1 cellular context compared by ENCODE assay signal in genomic region chr2:109715302-109715937, GRCh38.
A peak's percentile ranks its signal among the peaks of the same experiment; 100 is the strongest.
TF ChIP-seq lines count a peak whose summit lies in the region.

No MANE protein-coding gene starts in this region.

TF ChIP-seq in HepG2, 621 proteins besides CTCF, POLR2A, EP300 and RAD21 (continued from another document and continues in another):
- TF ChIP-seq PAXIP1 (CRISPR knock-in tag; conservative IDR thresholded peaks at IDR 0.05): 0 out of 2 replicates have a peak, but pooled peaks have one; percentile 32
- TF ChIP-seq, protein P1, sequence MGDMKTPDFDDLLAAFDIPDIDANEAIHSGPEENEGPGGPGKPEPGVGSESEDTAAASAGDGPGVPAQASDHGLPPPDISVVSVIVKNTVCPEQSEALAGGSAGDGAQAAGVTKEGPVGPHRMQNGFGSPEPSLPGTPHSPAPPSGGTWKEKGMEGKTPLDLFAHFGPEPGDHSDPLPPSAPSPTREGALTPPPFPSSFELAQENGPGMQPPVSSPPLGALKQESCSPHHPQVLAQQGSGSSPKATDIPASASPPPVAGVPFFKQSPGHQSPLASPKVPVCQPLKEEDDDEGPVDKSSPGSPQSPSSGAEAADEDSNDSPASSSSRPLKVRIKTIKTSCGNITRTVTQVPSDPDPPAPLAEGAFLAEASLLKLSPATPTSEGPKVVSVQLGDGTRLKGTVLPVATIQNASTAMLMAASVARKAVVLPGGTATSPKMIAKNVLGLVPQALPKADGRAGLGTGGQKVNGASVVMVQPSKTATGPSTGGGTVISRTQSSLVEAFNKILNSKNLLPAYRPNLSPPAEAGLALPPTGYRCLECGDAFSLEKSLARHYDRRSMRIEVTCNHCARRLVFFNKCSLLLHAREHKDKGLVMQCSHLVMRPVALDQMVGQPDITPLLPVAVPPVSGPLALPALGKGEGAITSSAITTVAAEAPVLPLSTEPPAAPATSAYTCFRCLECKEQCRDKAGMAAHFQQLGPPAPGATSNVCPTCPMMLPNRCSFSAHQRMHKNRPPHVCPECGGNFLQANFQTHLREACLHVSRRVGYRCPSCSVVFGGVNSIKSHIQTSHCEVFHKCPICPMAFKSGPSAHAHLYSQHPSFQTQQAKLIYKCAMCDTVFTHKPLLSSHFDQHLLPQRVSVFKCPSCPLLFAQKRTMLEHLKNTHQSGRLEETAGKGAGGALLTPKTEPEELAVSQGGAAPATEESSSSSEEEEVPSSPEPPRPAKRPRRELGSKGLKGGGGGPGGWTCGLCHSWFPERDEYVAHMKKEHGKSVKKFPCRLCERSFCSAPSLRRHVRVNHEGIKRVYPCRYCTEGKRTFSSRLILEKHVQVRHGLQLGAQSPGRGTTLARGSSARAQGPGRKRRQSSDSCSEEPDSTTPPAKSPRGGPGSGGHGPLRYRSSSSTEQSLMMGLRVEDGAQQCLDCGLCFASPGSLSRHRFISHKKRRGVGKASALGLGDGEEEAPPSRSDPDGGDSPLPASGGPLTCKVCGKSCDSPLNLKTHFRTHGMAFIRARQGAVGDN (CRISPR knock-in tag; IDR thresholded peaks at IDR 0.05): no peak
- TF ChIP-seq, protein P2, sequence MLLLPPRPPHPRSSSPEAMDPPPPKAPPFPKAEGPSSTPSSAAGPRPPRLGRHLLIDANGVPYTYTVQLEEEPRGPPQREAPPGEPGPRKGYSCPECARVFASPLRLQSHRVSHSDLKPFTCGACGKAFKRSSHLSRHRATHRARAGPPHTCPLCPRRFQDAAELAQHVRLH (CRISPR knock-in tag; IDR thresholded peaks at IDR 0.05; ENCODE audit: borderline replicate concordance, low read depth): peak; percentile 65; the same call in 1 of the 2 replicates
- TF ChIP-seq RXRB (CRISPR knock-in tag; IDR thresholded peaks at IDR 0.05; ENCODE audit: borderline replicate concordance): no peak
- TF ChIP-seq ZNF788 (CRISPR knock-in tag; IDR thresholded peaks at IDR 0.05; ENCODE audit: borderline replicate concordance): peak; percentile 76; the same call in 1 of the 2 replicates
- no peak for TF ChIP-seq ATAD3A (CRISPR knock-in tag; IDR thresholded peaks at IDR 0.05)
- no peak for TF ChIP-seq ETV6 (CRISPR knock-in tag; conservative IDR thresholded peaks at IDR 0.05)
- peak; percentile 21 for TF ChIP-seq YY1 (IDR thresholded peaks at IDR 0.05; ENCODE audit: insufficient read depth, insufficient replicate concordance, low read depth, low read length)
- no peak for TF ChIP-seq MED8 (CRISPR knock-in tag; IDR thresholded peaks at IDR 0.05; ENCODE audit: insufficient replicate concordance)
- TF ChIP-seq SOX6 (IDR thresholded peaks at IDR 0.05): no peak
- TF ChIP-seq SOX6 (CRISPR knock-in tag; IDR thresholded peaks at IDR 0.05): 0 out of 2 replicates have a peak, but pooled peaks have one; percentile 12
- no peak for TF ChIP-seq NPAS2 (CRISPR knock-in tag; IDR thresholded peaks at IDR 0.05; ENCODE audit: borderline replicate concordance)
- TF ChIP-seq, protein P3, sequence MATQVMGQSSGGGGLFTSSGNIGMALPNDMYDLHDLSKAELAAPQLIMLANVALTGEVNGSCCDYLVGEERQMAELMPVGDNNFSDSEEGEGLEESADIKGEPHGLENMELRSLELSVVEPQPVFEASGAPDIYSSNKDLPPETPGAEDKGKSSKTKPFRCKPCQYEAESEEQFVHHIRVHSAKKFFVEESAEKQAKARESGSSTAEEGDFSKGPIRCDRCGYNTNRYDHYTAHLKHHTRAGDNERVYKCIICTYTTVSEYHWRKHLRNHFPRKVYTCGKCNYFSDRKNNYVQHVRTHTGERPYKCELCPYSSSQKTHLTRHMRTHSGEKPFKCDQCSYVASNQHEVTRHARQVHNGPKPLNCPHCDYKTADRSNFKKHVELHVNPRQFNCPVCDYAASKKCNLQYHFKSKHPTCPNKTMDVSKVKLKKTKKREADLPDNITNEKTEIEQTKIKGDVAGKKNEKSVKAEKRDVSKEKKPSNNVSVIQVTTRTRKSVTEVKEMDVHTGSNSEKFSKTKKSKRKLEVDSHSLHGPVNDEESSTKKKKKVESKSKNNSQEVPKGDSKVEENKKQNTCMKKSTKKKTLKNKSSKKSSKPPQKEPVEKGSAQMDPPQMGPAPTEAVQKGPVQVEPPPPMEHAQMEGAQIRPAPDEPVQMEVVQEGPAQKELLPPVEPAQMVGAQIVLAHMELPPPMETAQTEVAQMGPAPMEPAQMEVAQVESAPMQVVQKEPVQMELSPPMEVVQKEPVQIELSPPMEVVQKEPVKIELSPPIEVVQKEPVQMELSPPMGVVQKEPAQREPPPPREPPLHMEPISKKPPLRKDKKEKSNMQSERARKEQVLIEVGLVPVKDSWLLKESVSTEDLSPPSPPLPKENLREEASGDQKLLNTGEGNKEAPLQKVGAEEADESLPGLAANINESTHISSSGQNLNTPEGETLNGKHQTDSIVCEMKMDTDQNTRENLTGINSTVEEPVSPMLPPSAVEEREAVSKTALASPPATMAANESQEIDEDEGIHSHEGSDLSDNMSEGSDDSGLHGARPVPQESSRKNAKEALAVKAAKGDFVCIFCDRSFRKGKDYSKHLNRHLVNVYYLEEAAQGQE (IDR thresholded peaks at IDR 0.05; ENCODE audit: borderline replicate concordance in 1 of 2, low read depth in 1 of 2, low read length in 2 of 2): no peak
- TF ChIP-seq ZNF605 (CRISPR knock-in tag; IDR thresholded peaks at IDR 0.05): 0 out of 2 replicates have a peak, but pooled peaks have one; percentile 60
- no peak for TF ChIP-seq ZNF282 (IDR thresholded peaks at IDR 0.05; ENCODE audit: partially characterized antibody)
- TF ChIP-seq STAG1 (CRISPR knock-in tag; IDR thresholded peaks at IDR 0.05): peak; percentile 99
- no peak for TF ChIP-seq CC2D1A (CRISPR knock-in tag; IDR thresholded peaks at IDR 0.05)
- no peak for TF ChIP-seq TGIF2 (CRISPR knock-in tag; IDR thresholded peaks at IDR 0.05)
- TF ChIP-seq, protein P4, sequence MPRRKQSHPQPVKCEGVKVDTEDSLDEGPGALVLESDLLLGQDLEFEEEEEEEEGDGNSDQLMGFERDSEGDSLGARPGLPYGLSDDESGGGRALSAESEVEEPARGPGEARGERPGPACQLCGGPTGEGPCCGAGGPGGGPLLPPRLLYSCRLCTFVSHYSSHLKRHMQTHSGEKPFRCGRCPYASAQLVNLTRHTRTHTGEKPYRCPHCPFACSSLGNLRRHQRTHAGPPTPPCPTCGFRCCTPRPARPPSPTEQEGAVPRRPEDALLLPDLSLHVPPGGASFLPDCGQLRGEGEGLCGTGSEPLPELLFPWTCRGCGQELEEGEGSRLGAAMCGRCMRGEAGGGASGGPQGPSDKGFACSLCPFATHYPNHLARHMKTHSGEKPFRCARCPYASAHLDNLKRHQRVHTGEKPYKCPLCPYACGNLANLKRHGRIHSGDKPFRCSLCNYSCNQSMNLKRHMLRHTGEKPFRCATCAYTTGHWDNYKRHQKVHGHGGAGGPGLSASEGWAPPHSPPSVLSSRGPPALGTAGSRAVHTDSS (CRISPR knock-in tag; conservative IDR thresholded peaks at IDR 0.05): no peak
- no peak for TF ChIP-seq ZNF841 (CRISPR knock-in tag; IDR thresholded peaks at IDR 0.05; ENCODE audit: borderline replicate concordance)
- TF ChIP-seq TBX2 (CRISPR knock-in tag; IDR thresholded peaks at IDR 0.05; ENCODE audit: borderline replicate concordance): 0 out of 2 replicates have a peak, but pooled peaks have one; percentile 35
- TF ChIP-seq ZBTB38 (CRISPR knock-in tag; IDR thresholded peaks at IDR 0.05): peak; percentile 46; the same call in 1 of the 2 replicates
- TF ChIP-seq NR2F1 (CRISPR knock-in tag; IDR thresholded peaks at IDR 0.05): no peak
- TF ChIP-seq, protein P5, sequence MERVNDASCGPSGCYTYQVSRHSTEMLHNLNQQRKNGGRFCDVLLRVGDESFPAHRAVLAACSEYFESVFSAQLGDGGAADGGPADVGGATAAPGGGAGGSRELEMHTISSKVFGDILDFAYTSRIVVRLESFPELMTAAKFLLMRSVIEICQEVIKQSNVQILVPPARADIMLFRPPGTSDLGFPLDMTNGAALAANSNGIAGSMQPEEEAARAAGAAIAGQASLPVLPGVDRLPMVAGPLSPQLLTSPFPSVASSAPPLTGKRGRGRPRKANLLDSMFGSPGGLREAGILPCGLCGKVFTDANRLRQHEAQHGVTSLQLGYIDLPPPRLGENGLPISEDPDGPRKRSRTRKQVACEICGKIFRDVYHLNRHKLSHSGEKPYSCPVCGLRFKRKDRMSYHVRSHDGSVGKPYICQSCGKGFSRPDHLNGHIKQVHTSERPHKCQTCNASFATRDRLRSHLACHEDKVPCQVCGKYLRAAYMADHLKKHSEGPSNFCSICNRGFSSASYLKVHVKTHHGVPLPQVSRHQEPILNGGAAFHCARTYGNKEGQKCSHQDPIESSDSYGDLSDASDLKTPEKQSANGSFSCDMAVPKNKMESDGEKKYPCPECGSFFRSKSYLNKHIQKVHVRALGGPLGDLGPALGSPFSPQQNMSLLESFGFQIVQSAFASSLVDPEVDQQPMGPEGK (CRISPR knock-in tag; IDR thresholded peaks at IDR 0.05): 0 out of 2 replicates have a peak, but pooled peaks have one; percentile 29
- TF ChIP-seq, protein P6, sequence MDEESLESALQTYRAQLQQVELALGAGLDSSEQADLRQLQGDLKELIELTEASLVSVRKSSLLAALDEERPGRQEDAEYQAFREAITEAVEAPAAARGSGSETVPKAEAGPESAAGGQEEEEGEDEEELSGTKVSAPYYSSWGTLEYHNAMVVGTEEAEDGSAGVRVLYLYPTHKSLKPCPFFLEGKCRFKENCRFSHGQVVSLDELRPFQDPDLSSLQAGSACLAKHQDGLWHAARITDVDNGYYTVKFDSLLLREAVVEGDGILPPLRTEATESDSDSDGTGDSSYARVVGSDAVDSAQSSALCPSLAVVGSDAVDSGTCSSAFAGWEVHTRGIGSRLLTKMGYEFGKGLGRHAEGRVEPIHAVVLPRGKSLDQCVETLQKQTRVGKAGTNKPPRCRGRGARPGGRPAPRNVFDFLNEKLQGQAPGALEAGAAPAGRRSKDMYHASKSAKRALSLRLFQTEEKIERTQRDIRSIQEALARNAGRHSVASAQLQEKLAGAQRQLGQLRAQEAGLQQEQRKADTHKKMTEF (CRISPR knock-in tag; IDR thresholded peaks at IDR 0.05): peak; percentile 47; the same call in 1 of the 2 replicates
- no peak for TF ChIP-seq ZNF367 (CRISPR knock-in tag; IDR thresholded peaks at IDR 0.05; ENCODE audit: borderline replicate concordance)
- no peak for TF ChIP-seq MEF2D (CRISPR knock-in tag; IDR thresholded peaks at IDR 0.05)
- TF ChIP-seq XRCC5 (optimal IDR thresholded peaks at IDR 0.05; ENCODE audit: low read length): peak; percentile 43
- no peak for TF ChIP-seq MAZ (IDR thresholded peaks at IDR 0.05; ENCODE audit: borderline replicate concordance, low read depth, low read length)
- TF ChIP-seq MAZ (CRISPR knock-in tag; IDR thresholded peaks at IDR 0.05; ENCODE audit: low read depth): peak; percentile 47; the same call in 1 of the 2 replicates
- 0 out of 2 replicates have a peak, but pooled peaks have one; percentile 59 for TF ChIP-seq RELA (CRISPR knock-in tag; IDR thresholded peaks at IDR 0.05)
- TF ChIP-seq, protein P7, sequence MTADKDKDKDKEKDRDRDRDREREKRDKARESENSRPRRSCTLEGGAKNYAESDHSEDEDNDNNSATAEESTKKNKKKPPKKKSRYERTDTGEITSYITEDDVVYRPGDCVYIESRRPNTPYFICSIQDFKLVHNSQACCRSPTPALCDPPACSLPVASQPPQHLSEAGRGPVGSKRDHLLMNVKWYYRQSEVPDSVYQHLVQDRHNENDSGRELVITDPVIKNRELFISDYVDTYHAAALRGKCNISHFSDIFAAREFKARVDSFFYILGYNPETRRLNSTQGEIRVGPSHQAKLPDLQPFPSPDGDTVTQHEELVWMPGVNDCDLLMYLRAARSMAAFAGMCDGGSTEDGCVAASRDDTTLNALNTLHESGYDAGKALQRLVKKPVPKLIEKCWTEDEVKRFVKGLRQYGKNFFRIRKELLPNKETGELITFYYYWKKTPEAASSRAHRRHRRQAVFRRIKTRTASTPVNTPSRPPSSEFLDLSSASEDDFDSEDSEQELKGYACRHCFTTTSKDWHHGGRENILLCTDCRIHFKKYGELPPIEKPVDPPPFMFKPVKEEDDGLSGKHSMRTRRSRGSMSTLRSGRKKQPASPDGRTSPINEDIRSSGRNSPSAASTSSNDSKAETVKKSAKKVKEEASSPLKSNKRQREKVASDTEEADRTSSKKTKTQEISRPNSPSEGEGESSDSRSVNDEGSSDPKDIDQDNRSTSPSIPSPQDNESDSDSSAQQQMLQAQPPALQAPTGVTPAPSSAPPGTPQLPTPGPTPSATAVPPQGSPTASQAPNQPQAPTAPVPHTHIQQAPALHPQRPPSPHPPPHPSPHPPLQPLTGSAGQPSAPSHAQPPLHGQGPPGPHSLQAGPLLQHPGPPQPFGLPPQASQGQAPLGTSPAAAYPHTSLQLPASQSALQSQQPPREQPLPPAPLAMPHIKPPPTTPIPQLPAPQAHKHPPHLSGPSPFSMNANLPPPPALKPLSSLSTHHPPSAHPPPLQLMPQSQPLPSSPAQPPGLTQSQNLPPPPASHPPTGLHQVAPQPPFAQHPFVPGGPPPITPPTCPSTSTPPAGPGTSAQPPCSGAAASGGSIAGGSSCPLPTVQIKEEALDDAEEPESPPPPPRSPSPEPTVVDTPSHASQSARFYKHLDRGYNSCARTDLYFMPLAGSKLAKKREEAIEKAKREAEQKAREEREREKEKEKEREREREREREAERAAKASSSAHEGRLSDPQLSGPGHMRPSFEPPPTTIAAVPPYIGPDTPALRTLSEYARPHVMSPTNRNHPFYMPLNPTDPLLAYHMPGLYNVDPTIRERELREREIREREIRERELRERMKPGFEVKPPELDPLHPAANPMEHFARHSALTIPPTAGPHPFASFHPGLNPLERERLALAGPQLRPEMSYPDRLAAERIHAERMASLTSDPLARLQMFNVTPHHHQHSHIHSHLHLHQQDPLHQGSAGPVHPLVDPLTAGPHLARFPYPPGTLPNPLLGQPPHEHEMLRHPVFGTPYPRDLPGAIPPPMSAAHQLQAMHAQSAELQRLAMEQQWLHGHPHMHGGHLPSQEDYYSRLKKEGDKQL (CRISPR knock-in tag; IDR thresholded peaks at IDR 0.05; ENCODE audit: low read depth): no peak
- TF ChIP-seq HDAC2 (CRISPR knock-in tag; IDR thresholded peaks at IDR 0.05): peak; percentile 48; the same call in 1 of the 2 replicates
- 0 out of 2 replicates have a peak, but pooled peaks have one; percentile 24 for TF ChIP-seq ELF3 (CRISPR knock-in tag; IDR thresholded peaks at IDR 0.05)
- no peak for TF ChIP-seq ZNF607 (CRISPR knock-in tag; IDR thresholded peaks at IDR 0.05; ENCODE audit: borderline replicate concordance)
- TF ChIP-seq ZNF619 (CRISPR knock-in tag; IDR thresholded peaks at IDR 0.05): 0 out of 2 replicates have a peak, but pooled peaks have one; percentile 51
